In the genomic region with DNA sequence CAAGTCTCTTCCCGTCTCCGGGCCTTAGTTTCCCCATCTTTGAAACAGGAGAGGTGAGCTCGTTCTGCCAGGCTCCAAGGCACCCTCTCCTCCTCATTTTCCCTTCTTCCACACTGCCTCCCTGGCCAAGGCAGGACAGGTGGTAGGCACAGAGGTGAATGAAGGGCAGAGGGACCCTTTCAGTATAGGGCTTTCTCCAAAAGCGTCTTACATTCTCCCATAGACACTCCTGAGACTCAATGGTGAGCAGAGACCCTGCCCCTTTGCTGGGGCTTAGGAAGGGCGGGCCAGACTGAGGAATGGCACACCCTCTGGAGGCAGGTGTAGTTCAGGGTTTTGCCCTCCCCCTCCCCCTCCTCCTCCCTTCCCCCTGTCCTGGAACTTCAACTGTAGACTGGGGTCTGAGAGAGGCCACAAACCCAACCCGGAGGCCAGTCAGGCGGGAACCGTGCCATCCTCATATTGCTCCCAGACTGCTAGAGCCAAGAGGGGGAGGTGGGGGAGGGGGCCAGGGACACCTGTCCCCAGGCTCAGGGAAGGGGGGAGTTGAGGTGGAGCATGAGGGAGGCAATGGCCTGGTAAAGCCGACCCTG, we compare ENCODE assay signal across 1 cellular context.
TF ChIP-seq lines count a peak whose summit lies in the region.

No MANE protein-coding gene starts in this region.

TF ChIP-seq in SK-N-SH, 30 proteins besides CTCF, POLR2A, EP300 and RAD21 (continued from another document):
- no peak for TF ChIP-seq REST (IDR thresholded peaks at IDR 0.05; ENCODE audit: low read depth, low read length)
- no peak for TF ChIP-seq MEF2A (IDR thresholded peaks at IDR 0.05; ENCODE audit: borderline replicate concordance, low read depth)
- TF ChIP-seq, protein P1, sequence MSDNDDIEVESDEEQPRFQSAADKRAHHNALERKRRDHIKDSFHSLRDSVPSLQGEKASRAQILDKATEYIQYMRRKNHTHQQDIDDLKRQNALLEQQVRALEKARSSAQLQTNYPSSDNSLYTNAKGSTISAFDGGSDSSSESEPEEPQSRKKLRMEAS (IDR thresholded peaks at IDR 0.05; ENCODE audit: low read depth), result no peak
- TF ChIP-seq YY1 (IDR thresholded peaks at IDR 0.05; ENCODE audit: low read depth), result no peak
- no peak for TF ChIP-seq TAF1 (IDR thresholded peaks at IDR 0.05; ENCODE audit: borderline replicate concordance, low read depth, low read length)
